1 cellular context compared by ENCODE assay signal in the genomic region with DNA sequence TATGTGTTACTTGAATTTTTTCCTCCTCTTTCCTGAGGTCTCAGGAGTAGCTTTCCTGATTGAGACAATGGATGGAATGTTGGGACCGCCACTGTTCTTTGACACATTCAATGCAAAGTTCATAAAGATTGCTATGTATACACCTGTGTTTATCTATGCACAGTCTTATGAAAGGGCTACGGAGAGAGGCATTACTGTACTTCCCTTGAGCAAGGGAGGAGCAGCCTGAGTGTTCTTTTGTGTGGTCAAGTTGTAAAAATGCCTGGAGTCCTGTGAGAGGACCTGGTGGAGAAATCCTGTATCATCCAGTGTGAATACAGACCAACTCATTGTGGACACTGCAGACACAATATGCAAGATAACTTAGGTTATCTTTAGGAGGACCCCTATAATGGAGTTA.
TF ChIP-seq lines count a peak whose summit lies in the region.

No MANE protein-coding gene starts in this region.

TF ChIP-seq in HepG2, 621 proteins besides CTCF, POLR2A, EP300 and RAD21 (continued from another document and continues in another):
- no peak for TF ChIP-seq ZNF142 (CRISPR knock-in tag; IDR thresholded peaks at IDR 0.05)
- TF ChIP-seq SOX13 (IDR thresholded peaks at IDR 0.05) = peak; percentile 69; the same call in 1 of the 2 replicates
- TF ChIP-seq SOX13 (CRISPR knock-in tag; conservative IDR thresholded peaks at IDR 0.05 in 1 of 2, IDR thresholded peaks at IDR 0.05 in 1 of 2) = peak in 1 of 2 experiments; percentile 88; a peak in 2 of 4 replicates
- peak; percentile 26; the same call in 1 of the 2 replicates for TF ChIP-seq RXRB (CRISPR knock-in tag; IDR thresholded peaks at IDR 0.05; ENCODE audit: borderline replicate concordance)
- no peak for TF ChIP-seq ZNF17 (CRISPR knock-in tag; IDR thresholded peaks at IDR 0.05)
- TF ChIP-seq FLYWCH1 (CRISPR knock-in tag; IDR thresholded peaks at IDR 0.05) = no peak
- TF ChIP-seq CENPT (CRISPR knock-in tag; IDR thresholded peaks at IDR 0.05; ENCODE audit: low read depth) = no peak
- TF ChIP-seq, protein P1, sequence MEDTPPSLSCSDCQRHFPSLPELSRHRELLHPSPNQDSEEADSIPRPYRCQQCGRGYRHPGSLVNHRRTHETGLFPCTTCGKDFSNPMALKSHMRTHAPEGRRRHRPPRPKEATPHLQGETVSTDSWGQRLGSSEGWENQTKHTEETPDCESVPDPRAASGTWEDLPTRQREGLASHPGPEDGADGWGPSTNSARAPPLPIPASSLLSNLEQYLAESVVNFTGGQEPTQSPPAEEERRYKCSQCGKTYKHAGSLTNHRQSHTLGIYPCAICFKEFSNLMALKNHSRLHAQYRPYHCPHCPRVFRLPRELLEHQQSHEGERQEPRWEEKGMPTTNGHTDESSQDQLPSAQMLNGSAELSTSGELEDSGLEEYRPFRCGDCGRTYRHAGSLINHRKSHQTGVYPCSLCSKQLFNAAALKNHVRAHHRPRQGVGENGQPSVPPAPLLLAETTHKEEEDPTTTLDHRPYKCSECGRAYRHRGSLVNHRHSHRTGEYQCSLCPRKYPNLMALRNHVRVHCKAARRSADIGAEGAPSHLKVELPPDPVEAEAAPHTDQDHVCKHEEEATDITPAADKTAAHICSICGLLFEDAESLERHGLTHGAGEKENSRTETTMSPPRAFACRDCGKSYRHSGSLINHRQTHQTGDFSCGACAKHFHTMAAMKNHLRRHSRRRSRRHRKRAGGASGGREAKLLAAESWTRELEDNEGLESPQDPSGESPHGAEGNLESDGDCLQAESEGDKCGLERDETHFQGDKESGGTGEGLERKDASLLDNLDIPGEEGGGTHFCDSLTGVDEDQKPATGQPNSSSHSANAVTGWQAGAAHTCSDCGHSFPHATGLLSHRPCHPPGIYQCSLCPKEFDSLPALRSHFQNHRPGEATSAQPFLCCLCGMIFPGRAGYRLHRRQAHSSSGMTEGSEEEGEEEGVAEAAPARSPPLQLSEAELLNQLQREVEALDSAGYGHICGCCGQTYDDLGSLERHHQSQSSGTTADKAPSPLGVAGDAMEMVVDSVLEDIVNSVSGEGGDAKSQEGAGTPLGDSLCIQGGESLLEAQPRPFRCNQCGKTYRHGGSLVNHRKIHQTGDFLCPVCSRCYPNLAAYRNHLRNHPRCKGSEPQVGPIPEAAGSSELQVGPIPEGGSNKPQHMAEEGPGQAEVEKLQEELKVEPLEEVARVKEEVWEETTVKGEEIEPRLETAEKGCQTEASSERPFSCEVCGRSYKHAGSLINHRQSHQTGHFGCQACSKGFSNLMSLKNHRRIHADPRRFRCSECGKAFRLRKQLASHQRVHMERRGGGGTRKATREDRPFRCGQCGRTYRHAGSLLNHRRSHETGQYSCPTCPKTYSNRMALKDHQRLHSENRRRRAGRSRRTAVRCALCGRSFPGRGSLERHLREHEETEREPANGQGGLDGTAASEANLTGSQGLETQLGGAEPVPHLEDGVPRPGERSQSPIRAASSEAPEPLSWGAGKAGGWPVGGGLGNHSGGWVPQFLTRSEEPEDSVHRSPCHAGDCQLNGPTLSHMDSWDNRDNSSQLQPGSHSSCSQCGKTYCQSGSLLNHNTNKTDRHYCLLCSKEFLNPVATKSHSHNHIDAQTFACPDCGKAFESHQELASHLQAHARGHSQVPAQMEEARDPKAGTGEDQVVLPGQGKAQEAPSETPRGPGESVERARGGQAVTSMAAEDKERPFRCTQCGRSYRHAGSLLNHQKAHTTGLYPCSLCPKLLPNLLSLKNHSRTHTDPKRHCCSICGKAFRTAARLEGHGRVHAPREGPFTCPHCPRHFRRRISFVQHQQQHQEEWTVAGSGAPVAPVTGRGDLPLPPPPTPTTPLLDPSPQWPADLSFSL (CRISPR knock-in tag; IDR thresholded peaks at IDR 0.05) = 0 out of 2 replicates have a peak, but pooled peaks have one; percentile 17
- peak; percentile 70 for TF ChIP-seq TEAD3 (CRISPR knock-in tag; optimal IDR thresholded peaks at IDR 0.05; ENCODE audit: borderline replicate concordance)
- no peak for TF ChIP-seq ESRRA (CRISPR knock-in tag; IDR thresholded peaks at IDR 0.05; ENCODE audit: low read depth)
- TF ChIP-seq SOX6 (IDR thresholded peaks at IDR 0.05) = no peak
- TF ChIP-seq SOX6 (CRISPR knock-in tag; IDR thresholded peaks at IDR 0.05) = peak; percentile 59
- TF ChIP-seq ZNF614 (CRISPR knock-in tag; IDR thresholded peaks at IDR 0.05; ENCODE audit: borderline replicate concordance) = peak; percentile 56; the same call in 1 of the 2 replicates
- TF ChIP-seq SOX5 (CRISPR knock-in tag; IDR thresholded peaks at IDR 0.05; ENCODE audit: borderline replicate concordance) = peak; percentile 84
- peak; percentile 51; the same call in 1 of the 2 replicates for TF ChIP-seq HMG20A (CRISPR knock-in tag; IDR thresholded peaks at IDR 0.05; ENCODE audit: borderline replicate concordance)
- no peak for TF ChIP-seq ZSCAN20 (CRISPR knock-in tag; IDR thresholded peaks at IDR 0.05; ENCODE audit: borderline replicate concordance)
- no peak for TF ChIP-seq ZFP62 (CRISPR knock-in tag; IDR thresholded peaks at IDR 0.05)
- TF ChIP-seq, protein P2, sequence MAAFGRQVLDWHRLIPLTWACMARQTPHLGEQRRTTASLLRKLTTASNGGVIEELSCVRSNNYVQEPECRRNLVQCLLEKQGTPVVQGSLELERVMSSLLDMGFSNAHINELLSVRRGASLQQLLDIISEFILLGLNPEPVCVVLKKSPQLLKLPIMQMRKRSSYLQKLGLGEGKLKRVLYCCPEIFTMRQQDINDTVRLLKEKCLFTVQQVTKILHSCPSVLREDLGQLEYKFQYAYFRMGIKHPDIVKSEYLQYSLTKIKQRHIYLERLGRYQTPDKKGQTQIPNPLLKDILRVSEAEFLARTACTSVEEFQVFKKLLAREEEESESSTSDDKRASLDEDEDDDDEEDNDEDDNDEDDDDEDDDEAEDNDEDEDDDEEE (CRISPR knock-in tag; IDR thresholded peaks at IDR 0.05) = no peak
- TF ChIP-seq HNRNPLL (IDR thresholded peaks at IDR 0.05; ENCODE audit: low read depth, low read length, poor library complexity, severe bottlenecking) = no peak
- 0 out of 2 replicates have a peak, but pooled peaks have one; percentile 18 for TF ChIP-seq FOSL2 (CRISPR knock-in tag; IDR thresholded peaks at IDR 0.05)
- peak; percentile 53; the same call in 1 of the 2 replicates for TF ChIP-seq GATAD2A (CRISPR knock-in tag; IDR thresholded peaks at IDR 0.05)
- no peak for TF ChIP-seq IRX3 (CRISPR knock-in tag; IDR thresholded peaks at IDR 0.05; ENCODE audit: borderline replicate concordance, low read depth)
- TF ChIP-seq, protein P3, sequence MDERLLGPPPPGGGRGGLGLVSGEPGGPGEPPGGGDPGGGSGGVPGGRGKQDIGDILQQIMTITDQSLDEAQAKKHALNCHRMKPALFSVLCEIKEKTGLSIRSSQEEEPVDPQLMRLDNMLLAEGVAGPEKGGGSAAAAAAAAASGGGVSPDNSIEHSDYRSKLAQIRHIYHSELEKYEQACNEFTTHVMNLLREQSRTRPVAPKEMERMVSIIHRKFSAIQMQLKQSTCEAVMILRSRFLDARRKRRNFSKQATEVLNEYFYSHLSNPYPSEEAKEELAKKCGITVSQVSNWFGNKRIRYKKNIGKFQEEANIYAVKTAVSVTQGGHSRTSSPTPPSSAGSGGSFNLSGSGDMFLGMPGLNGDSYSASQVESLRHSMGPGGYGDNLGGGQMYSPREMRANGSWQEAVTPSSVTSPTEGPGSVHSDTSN (CRISPR knock-in tag; IDR thresholded peaks at IDR 0.05) = no peak
- TF ChIP-seq TBX2 (CRISPR knock-in tag; IDR thresholded peaks at IDR 0.05; ENCODE audit: borderline replicate concordance) = no peak
- peak; percentile 57; the same call in 1 of the 2 replicates for TF ChIP-seq CEBPG (CRISPR knock-in tag; IDR thresholded peaks at IDR 0.05)
- TF ChIP-seq, protein P4, sequence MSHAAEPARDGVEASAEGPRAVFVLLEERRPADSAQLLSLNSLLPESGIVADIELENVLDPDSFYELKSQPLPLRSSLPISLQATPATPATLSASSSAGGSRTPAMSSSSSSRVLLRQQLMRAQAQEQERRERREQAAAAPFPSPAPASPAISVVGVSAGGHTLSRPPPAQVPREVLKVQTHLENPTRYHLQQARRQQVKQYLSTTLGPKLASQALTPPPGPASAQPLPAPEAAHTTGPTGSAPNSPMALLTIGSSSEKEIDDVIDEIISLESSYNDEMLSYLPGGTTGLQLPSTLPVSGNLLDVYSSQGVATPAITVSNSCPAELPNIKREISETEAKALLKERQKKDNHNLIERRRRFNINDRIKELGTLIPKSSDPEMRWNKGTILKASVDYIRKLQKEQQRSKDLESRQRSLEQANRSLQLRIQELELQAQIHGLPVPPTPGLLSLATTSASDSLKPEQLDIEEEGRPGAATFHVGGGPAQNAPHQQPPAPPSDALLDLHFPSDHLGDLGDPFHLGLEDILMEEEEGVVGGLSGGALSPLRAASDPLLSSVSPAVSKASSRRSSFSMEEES (CRISPR knock-in tag; IDR thresholded peaks at IDR 0.05) = no peak
- TF ChIP-seq, protein P5, sequence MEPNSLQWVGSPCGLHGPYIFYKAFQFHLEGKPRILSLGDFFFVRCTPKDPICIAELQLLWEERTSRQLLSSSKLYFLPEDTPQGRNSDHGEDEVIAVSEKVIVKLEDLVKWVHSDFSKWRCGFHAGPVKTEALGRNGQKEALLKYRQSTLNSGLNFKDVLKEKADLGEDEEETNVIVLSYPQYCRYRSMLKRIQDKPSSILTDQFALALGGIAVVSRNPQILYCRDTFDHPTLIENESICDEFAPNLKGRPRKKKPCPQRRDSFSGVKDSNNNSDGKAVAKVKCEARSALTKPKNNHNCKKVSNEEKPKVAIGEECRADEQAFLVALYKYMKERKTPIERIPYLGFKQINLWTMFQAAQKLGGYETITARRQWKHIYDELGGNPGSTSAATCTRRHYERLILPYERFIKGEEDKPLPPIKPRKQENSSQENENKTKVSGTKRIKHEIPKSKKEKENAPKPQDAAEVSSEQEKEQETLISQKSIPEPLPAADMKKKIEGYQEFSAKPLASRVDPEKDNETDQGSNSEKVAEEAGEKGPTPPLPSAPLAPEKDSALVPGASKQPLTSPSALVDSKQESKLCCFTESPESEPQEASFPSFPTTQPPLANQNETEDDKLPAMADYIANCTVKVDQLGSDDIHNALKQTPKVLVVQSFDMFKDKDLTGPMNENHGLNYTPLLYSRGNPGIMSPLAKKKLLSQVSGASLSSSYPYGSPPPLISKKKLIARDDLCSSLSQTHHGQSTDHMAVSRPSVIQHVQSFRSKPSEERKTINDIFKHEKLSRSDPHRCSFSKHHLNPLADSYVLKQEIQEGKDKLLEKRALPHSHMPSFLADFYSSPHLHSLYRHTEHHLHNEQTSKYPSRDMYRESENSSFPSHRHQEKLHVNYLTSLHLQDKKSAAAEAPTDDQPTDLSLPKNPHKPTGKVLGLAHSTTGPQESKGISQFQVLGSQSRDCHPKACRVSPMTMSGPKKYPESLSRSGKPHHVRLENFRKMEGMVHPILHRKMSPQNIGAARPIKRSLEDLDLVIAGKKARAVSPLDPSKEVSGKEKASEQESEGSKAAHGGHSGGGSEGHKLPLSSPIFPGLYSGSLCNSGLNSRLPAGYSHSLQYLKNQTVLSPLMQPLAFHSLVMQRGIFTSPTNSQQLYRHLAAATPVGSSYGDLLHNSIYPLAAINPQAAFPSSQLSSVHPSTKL (CRISPR knock-in tag; IDR thresholded peaks at IDR 0.05) = peak; percentile 61
- no peak for TF ChIP-seq FOXP1 (IDR thresholded peaks at IDR 0.05)
- TF ChIP-seq FOXP1 (CRISPR knock-in tag; IDR thresholded peaks at IDR 0.05) = peak; percentile 76; the same call in 1 of the 2 replicates
- no peak for TF ChIP-seq ARNT2 (CRISPR knock-in tag; IDR thresholded peaks at IDR 0.05; ENCODE audit: low read depth)
- TF ChIP-seq, protein P6, sequence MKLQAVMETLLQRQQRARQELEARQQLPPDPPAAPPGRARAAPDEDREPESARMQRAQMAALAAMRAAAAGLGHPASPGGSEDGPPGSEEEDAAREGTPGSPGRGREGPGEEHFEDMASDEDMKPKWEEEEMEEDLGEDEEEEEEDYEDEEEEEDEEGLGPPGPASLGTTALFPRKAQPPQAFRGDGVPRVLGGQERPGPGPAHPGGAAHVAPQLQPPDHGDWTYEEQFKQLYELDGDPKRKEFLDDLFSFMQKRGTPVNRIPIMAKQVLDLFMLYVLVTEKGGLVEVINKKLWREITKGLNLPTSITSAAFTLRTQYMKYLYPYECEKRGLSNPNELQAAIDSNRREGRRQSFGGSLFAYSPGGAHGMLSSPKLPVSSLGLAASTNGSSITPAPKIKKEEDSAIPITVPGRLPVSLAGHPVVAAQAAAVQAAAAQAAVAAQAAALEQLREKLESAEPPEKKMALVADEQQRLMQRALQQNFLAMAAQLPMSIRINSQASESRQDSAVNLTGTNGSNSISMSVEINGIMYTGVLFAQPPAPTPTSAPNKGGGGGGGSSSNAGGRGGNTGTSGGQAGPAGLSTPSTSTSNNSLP (IDR thresholded peaks at IDR 0.05; ENCODE audit: low read depth, low read length) = 0 out of 2 replicates have a peak, but pooled peaks have one; percentile 29
- peak; percentile 44; the same call in 1 of the 2 replicates for TF ChIP-seq HDAC2 (CRISPR knock-in tag; IDR thresholded peaks at IDR 0.05)
- TF ChIP-seq SAP130 (CRISPR knock-in tag; IDR thresholded peaks at IDR 0.05; ENCODE audit: low read depth) = peak; percentile 75
